ENCODE assay signal across 9 cellular contexts in the genomic region with DNA sequence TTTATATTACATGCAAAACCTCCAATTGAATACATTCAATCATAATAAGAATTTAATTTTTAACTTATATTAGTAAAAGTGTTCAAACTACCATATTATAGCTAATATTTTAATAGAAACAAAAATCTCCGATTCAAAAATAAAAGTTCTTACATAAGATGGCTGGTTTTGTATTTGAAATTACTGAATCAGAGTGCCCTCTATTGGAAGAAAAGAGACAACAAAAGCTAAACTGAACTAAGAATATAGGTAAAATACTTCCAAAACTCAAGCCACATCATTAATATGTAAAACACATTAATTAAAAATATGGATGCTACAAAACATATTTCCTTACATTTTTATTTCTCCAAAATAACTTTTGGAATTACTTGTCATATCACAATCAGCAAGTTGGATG.
DNase-seq lines count a peak whose midpoint lies in the region; ATAC-seq, FAIRE-seq and TF ChIP-seq lines count a peak whose summit lies in the region.
"Had no signal": no experiment of that assay in that cellular context is flagged by ENCODE, and none has a peak within 500 bp of the region (broad histone marks: within the 10 kb centered on the region; RNA-seq: fewer than 3 reads in every experiment).

No MANE protein-coding gene starts in this region.

- H3K27me3 Mint-ChIP-seq in endothelial cell (ENCODE audit: unreplicated experiment): no peaks in the 10 kb centered on the region
- H3K27me3 Mint-ChIP-seq: B cell had no signal

- 12 to 13% methylated on average over 1 of the region's 1 CpG for WGBS in thyroid gland, 2 donors

- TF ChIP-seq CTCF in endothelial cell (IDR thresholded peaks at IDR 0.05; ENCODE audit: unreplicated experiment) (peak; percentile 37), thyroid gland (IDR thresholded peaks at IDR 0.05) (peak in 3 of 6 experiments; percentile 56 to 74 (median 62))

- H3K27me3 ChIP-seq in skeletal muscle satellite cell (ENCODE audit: control insufficient read depth, insufficient read depth, low read length) (no peaks in the 10 kb centered on the region), thyroid gland (no peaks in the 10 kb centered on the region)

- TF ChIP-seq POLR2A in thyroid gland (IDR thresholded peaks at IDR 0.05) (no peak), GM12892 (IDR thresholded peaks at IDR 0.05; ENCODE audit: low read depth, low read length) (no peak)

- no peak overlapping the region for H3K27ac ChIP-seq in thyroid gland

- H3K9me3 ChIP-seq in skeletal muscle satellite cell (replicated peaks; ENCODE audit: low read length) (no peaks in the 10 kb centered on the region), thyroid gland (no peaks in the 10 kb centered on the region)

- no peak overlapping the region for H3K27ac Mint-ChIP-seq in endothelial cell (ENCODE audit: unreplicated experiment)
- H3K27ac Mint-ChIP-seq: B cell had no signal

- H3K4me3 Mint-ChIP-seq in endothelial cell (ENCODE audit: unreplicated experiment): no peak overlapping the region
- H3K4me3 Mint-ChIP-seq: B cell had no signal

- H3K9ac ChIP-seq in skeletal muscle satellite cell (ENCODE audit: low read depth, low read length): peak overlapping the region; percentile 36

- H3K4me3 ChIP-seq in skeletal muscle satellite cell (ENCODE audit: low read length) (no peak overlapping the region), thyroid gland (replicated peaks in 1 of 3) (no peak overlapping the region)

- H3K4me1 ChIP-seq in skeletal muscle satellite cell (ENCODE audit: control insufficient read depth, insufficient read depth, low read length): no peaks in the 10 kb centered on the region
- H3K4me1 ChIP-seq in thyroid gland: no peaks in the 10 kb centered on the region

- no peaks in the 10 kb centered on the region for H3K9me3 Mint-ChIP-seq in endothelial cell (ENCODE audit: unreplicated experiment)

- H3K4me2 ChIP-seq in skeletal muscle satellite cell (ENCODE audit: low read length): peak overlapping the region; percentile 47

- DNase-seq in DMS79 treated with DMSO at 0.1 percent for 48 hours (lab: John Stamatoyannopoulos, UW): peak; percentile 7
- DNase-seq in DMS79 (lab: John Stamatoyannopoulos, UW): no peak
- peak; percentile 8 for DNase-seq in NCI-H460 (ENCODE audit: extremely low read depth, low read depth)
- DNase-seq in endothelial cell (ENCODE audit: low spot score): no peak
- no peak for DNase-seq in thyroid gland
- DNase-seq in GM12892 (ENCODE audit: insufficient read length): no peak

- no peaks in the 10 kb centered on the region for H3K4me1 Mint-ChIP-seq in endothelial cell (ENCODE audit: unreplicated experiment)
- H3K4me1 Mint-ChIP-seq: B cell had no signal

- ATAC-seq in GM21367 (IDR thresholded peaks at IDR 0.05; ENCODE audit: unreplicated experiment): no peak

- intact Hi-C loops in thyroid gland (cut with DNase I): loop anchor here (10.0 kb wide), 1 partner anchor 723 kb away; no protein-coding TSS in a partner anchor

- no peak for FAIRE-seq in GM12892 (lab: Jason Lieb, UNC)

- H3K36me3 Mint-ChIP-seq in endothelial cell (ENCODE audit: low read depth, unreplicated experiment): no peaks in the 10 kb centered on the region

- no peaks in the 10 kb centered on the region for H3K36me3 ChIP-seq in skeletal muscle satellite cell (ENCODE audit: insufficient read depth, low read length)
- H3K36me3 ChIP-seq in thyroid gland: no peaks in the 10 kb centered on the region

Comparison
In these comparisons a context has a peak if more than half of its experiments do, and no peak if none do; other contexts are left out.
1. DNase-seq: peak in DMS79 treated with DMSO at 0.1 percent for 48 hours (single experiment) and NCI-H460 (single experiment); none in DMS79 (single experiment), endothelial cell (single experiment), thyroid gland (0 of 2) and GM12892 (single experiment).